1 cellular context compared by ENCODE assay signal in genomic region chr18:58605027-58606020, GRCh38.
TF ChIP-seq lines count a peak whose summit lies in the region.

No MANE protein-coding gene starts in this region.

TF ChIP-seq in HepG2, 621 proteins besides CTCF, POLR2A, EP300 and RAD21 (continued from another document and continues in another):
- TF ChIP-seq, protein P1, sequence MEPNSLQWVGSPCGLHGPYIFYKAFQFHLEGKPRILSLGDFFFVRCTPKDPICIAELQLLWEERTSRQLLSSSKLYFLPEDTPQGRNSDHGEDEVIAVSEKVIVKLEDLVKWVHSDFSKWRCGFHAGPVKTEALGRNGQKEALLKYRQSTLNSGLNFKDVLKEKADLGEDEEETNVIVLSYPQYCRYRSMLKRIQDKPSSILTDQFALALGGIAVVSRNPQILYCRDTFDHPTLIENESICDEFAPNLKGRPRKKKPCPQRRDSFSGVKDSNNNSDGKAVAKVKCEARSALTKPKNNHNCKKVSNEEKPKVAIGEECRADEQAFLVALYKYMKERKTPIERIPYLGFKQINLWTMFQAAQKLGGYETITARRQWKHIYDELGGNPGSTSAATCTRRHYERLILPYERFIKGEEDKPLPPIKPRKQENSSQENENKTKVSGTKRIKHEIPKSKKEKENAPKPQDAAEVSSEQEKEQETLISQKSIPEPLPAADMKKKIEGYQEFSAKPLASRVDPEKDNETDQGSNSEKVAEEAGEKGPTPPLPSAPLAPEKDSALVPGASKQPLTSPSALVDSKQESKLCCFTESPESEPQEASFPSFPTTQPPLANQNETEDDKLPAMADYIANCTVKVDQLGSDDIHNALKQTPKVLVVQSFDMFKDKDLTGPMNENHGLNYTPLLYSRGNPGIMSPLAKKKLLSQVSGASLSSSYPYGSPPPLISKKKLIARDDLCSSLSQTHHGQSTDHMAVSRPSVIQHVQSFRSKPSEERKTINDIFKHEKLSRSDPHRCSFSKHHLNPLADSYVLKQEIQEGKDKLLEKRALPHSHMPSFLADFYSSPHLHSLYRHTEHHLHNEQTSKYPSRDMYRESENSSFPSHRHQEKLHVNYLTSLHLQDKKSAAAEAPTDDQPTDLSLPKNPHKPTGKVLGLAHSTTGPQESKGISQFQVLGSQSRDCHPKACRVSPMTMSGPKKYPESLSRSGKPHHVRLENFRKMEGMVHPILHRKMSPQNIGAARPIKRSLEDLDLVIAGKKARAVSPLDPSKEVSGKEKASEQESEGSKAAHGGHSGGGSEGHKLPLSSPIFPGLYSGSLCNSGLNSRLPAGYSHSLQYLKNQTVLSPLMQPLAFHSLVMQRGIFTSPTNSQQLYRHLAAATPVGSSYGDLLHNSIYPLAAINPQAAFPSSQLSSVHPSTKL (CRISPR knock-in tag; IDR thresholded peaks at IDR 0.05) = peak; percentile 98
- TF ChIP-seq ZNF616 (CRISPR knock-in tag; IDR thresholded peaks at IDR 0.05; ENCODE audit: low read depth) = no peak
- TF ChIP-seq ATF7 (IDR thresholded peaks at IDR 0.05) = no peak
- peak; percentile 43; the same call in 1 of the 2 replicates for TF ChIP-seq ATF7 (CRISPR knock-in tag; IDR thresholded peaks at IDR 0.05)
- no peak for TF ChIP-seq GTF2F1 (IDR thresholded peaks at IDR 0.05; ENCODE audit: low read length)
- TF ChIP-seq GATAD2A (CRISPR knock-in tag; IDR thresholded peaks at IDR 0.05) = peak; percentile 93
- TF ChIP-seq SALL1 (CRISPR knock-in tag; IDR thresholded peaks at IDR 0.05) = peak; percentile 90
- TF ChIP-seq, protein P2, sequence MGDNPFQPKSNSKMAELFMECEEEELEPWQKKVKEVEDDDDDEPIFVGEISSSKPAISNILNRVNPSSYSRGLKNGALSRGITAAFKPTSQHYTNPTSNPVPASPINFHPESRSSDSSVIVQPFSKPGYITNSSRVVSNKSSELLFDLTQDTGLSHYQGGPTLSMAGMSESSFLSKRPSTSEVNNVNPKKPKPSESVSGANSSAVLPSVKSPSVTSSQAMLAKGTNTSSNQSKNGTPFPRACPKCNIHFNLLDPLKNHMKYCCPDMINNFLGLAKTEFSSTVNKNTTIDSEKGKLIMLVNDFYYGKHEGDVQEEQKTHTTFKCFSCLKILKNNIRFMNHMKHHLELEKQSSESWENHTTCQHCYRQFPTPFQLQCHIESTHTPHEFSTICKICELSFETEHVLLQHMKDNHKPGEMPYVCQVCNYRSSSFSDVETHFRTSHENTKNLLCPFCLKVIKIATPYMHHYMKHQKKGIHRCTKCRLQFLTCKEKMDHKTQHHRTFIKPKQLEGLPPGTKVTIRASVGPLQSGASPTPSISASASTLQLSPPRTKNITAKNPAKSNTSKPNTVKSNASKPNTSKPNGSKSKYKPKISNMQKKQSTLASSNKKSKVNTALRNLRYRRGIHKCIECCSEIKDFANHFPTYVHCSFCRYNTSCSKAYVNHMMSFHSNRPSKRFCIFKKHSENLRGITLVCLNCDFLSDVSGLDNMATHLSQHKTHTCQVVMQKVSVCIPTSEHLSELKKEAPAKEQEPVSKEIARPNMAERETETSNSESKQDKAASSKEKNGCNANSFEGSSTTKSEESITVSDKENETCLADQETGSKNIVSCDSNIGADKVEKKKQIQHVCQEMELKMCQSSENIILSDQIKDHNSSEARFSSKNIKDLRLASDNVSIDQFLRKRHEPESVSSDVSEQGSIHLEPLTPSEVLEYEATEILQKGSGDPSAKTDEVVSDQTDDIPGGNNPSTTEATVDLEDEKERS (CRISPR knock-in tag; IDR thresholded peaks at IDR 0.05) = peak; percentile 57; the same call in 1 of the 2 replicates
- no peak for TF ChIP-seq ZKSCAN1 (IDR thresholded peaks at IDR 0.05; ENCODE audit: low read length)
- TF ChIP-seq MAF1 (CRISPR knock-in tag; IDR thresholded peaks at IDR 0.05; ENCODE audit: borderline replicate concordance) = no peak
- TF ChIP-seq SUZ12 (IDR thresholded peaks at IDR 0.05; ENCODE audit: low read depth, low read length) = no peak
- peak; percentile 95 for TF ChIP-seq SKIL (CRISPR knock-in tag; IDR thresholded peaks at IDR 0.05; ENCODE audit: borderline replicate concordance)
- TF ChIP-seq MAX (IDR thresholded peaks at IDR 0.05) = peak; percentile 53; the same call in 1 of the 2 replicates
- TF ChIP-seq GPN1 (CRISPR knock-in tag; IDR thresholded peaks at IDR 0.05; ENCODE audit: borderline replicate concordance) = no peak
- no peak for TF ChIP-seq PCBP2 (optimal IDR thresholded peaks at IDR 0.05; ENCODE audit: low read depth, low read length, poor library complexity, severe bottlenecking)
- peak; percentile 81; the same call in 1 of the 2 replicates for TF ChIP-seq PITX1 (CRISPR knock-in tag; IDR thresholded peaks at IDR 0.05)
- TF ChIP-seq ZNF747 (CRISPR knock-in tag; IDR thresholded peaks at IDR 0.05; ENCODE audit: borderline replicate concordance) = no peak
- TF ChIP-seq ETV5 (CRISPR knock-in tag; IDR thresholded peaks at IDR 0.05; ENCODE audit: borderline replicate concordance) = peak; percentile 87; the same call in 1 of the 2 replicates
- TF ChIP-seq SOX5 (CRISPR knock-in tag; IDR thresholded peaks at IDR 0.05; ENCODE audit: borderline replicate concordance) = peak; percentile 96
- no peak for TF ChIP-seq ZNF180 (CRISPR knock-in tag; IDR thresholded peaks at IDR 0.05; ENCODE audit: borderline replicate concordance, low read depth)
- TF ChIP-seq ZNF292 (CRISPR knock-in tag; IDR thresholded peaks at IDR 0.05; ENCODE audit: borderline replicate concordance, low read depth) = peak; percentile 61; the same call in 1 of the 2 replicates
- TF ChIP-seq, protein P3, sequence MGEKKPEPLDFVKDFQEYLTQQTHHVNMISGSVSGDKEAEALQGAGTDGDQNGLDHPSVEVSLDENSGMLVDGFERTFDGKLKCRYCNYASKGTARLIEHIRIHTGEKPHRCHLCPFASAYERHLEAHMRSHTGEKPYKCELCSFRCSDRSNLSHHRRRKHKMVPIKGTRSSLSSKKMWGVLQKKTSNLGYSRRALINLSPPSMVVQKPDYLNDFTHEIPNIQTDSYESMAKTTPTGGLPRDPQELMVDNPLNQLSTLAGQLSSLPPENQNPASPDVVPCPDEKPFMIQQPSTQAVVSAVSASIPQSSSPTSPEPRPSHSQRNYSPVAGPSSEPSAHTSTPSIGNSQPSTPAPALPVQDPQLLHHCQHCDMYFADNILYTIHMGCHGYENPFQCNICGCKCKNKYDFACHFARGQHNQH (CRISPR knock-in tag; IDR thresholded peaks at IDR 0.05) = peak; percentile 92
- TF ChIP-seq SETDB1 (CRISPR knock-in tag; IDR thresholded peaks at IDR 0.05; ENCODE audit: borderline replicate concordance) = no peak
- TF ChIP-seq NCOA2 (CRISPR knock-in tag; IDR thresholded peaks at IDR 0.05) = peak; percentile 94
- no peak for TF ChIP-seq ATF2 (CRISPR knock-in tag; IDR thresholded peaks at IDR 0.05)
- TF ChIP-seq AFF4 (CRISPR knock-in tag; IDR thresholded peaks at IDR 0.05) = no peak
- TF ChIP-seq, protein P4, sequence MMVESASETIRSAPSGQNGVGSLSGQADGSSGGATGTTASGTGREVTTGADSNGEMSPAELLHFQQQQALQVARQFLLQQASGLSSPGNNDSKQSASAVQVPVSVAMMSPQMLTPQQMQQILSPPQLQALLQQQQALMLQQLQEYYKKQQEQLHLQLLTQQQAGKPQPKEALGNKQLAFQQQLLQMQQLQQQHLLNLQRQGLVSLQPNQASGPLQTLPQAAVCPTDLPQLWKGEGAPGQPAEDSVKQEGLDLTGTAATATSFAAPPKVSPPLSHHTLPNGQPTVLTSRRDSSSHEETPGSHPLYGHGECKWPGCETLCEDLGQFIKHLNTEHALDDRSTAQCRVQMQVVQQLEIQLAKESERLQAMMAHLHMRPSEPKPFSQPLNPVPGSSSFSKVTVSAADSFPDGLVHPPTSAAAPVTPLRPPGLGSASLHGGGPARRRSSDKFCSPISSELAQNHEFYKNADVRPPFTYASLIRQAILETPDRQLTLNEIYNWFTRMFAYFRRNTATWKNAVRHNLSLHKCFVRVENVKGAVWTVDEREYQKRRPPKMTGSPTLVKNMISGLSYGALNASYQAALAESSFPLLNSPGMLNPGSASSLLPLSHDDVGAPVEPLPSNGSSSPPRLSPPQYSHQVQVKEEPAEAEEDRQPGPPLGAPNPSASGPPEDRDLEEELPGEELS (CRISPR knock-in tag; IDR thresholded peaks at IDR 0.05) = peak; percentile 95
- no peak for TF ChIP-seq NFYB (CRISPR knock-in tag; IDR thresholded peaks at IDR 0.05)
- TF ChIP-seq, protein P5, sequence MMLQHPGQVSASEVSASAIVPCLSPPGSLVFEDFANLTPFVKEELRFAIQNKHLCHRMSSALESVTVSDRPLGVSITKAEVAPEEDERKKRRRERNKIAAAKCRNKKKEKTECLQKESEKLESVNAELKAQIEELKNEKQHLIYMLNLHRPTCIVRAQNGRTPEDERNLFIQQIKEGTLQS (CRISPR knock-in tag; IDR thresholded peaks at IDR 0.05) = peak; percentile 54; the same call in 1 of the 2 replicates
- TF ChIP-seq RXRA (CRISPR knock-in tag; IDR thresholded peaks at IDR 0.05) = peak; percentile 88; the same call in 1 of the 2 replicates
- TF ChIP-seq SMAD9 (CRISPR knock-in tag; IDR thresholded peaks at IDR 0.05) = no peak
- peak; percentile 86; the same call in 1 of the 2 replicates for TF ChIP-seq SSRP1 (CRISPR knock-in tag; IDR thresholded peaks at IDR 0.05)
- TF ChIP-seq LCORL (IDR thresholded peaks at IDR 0.05) = no peak
- peak; percentile 41; the same call in 1 of the 2 replicates for TF ChIP-seq LCORL (CRISPR knock-in tag; IDR thresholded peaks at IDR 0.05)
- 0 out of 2 replicates have a peak, but pooled peaks have one; percentile 39 for TF ChIP-seq ZNF792 (CRISPR knock-in tag; IDR thresholded peaks at IDR 0.05)
- TF ChIP-seq MED1 (CRISPR knock-in tag; IDR thresholded peaks at IDR 0.05) = peak; percentile 90
- no peak for TF ChIP-seq GLI4 (CRISPR knock-in tag; IDR thresholded peaks at IDR 0.05; ENCODE audit: borderline replicate concordance)
- no peak for TF ChIP-seq ZNF17 (CRISPR knock-in tag; IDR thresholded peaks at IDR 0.05)
- no peak for TF ChIP-seq TOPORS (CRISPR knock-in tag; IDR thresholded peaks at IDR 0.05)
- TF ChIP-seq, protein P6, sequence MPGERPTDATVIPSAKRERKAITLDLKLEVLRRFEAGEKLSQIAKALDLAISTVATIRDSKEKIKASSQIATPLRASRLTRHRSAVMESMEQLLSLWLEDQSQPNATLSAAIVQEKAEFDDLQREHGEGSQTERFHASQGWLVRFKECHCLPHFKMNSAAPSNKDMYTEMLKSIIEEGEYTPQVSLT (CRISPR knock-in tag; IDR thresholded peaks at IDR 0.05; ENCODE audit: borderline replicate concordance, low read depth) = no peak
- TF ChIP-seq SIN3A (IDR thresholded peaks at IDR 0.05; ENCODE audit: borderline replicate concordance, low read depth, low read length) = 0 out of 2 replicates have a peak, but pooled peaks have one; percentile 35
- TF ChIP-seq THAP8 (CRISPR knock-in tag; IDR thresholded peaks at IDR 0.05; ENCODE audit: borderline replicate concordance) = no peak
- TF ChIP-seq FOXK2 (IDR thresholded peaks at IDR 0.05) = no peak
